In the genomic region with DNA sequence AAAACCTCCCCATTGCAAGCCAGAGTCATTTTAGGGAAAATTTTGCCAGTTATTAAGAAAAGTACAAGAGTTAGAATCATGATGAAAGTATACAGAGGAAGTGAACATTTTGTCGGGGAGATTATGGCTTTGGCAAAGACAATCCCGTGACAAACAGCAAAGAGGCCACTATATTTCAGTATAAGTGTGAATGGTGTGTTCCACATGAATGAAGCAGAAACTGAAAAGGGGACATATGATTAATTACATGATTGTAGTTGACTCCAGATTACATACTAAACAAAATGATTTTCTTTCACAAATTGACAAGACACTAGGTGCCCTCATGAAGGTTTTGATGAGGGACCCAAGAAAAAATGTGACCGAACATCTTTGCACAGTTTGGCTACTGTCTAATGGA, we compare ENCODE assay signal across 13 cellular contexts.
A peak's percentile ranks its signal among the peaks of the same experiment; 100 is the strongest.
DNase-seq lines count a peak whose midpoint lies in the region; ATAC-seq and TF ChIP-seq lines count a peak whose summit lies in the region.
"Had no signal": no experiment of that assay in that cellular context is flagged by ENCODE, and none has a peak within 500 bp of the region (broad histone marks: within the 10 kb centered on the region; RNA-seq: fewer than 3 reads in every experiment).

No MANE protein-coding gene starts in this region.

- in situ Hi-C loops in GM13976 (cut with MboI; ENCODE audit: low sequenced_read_pairs, unreplicated experiment), result no loop called here

- DNase-seq in GM13976 (ENCODE audit: low spot score), result peak; percentile 48
- DNase-seq in DMS79 treated with DMSO at 0.1 percent for 48 hours (lab: John Stamatoyannopoulos, UW), result no peak
- no peak for DNase-seq in foreskin melanocyte
- DNase-seq in Ammon's horn (ENCODE audit: low spot score), result no peak
- no peak for DNase-seq in D341Med (ENCODE audit: low spot score)
- DNase-seq: activated naive CD8-positive, alpha-beta T cell treated with anti-CD3 and anti-CD28 coated beads, Interleukin-2, amount 10 ng/mL, durations not matched to agents 7 days and 5 days; CD4-positive, alpha-beta memory T cell; naive thymus-derived CD8-positive, alpha-beta T cell; NCI-H2081 treated with DMSO at 0.1 percent for 48 hours had no signal

- no peak for TF ChIP-seq CTCF in GM13976 (IDR thresholded peaks at IDR 0.05; ENCODE audit: borderline replicate concordance, control extremely low read depth, extremely low read depth, insufficient read depth, missing control alignments)

- ATAC-seq in GM19043 (IDR thresholded peaks at IDR 0.05; ENCODE audit: low read depth, unreplicated experiment) (peak; percentile 55), HG02759 (IDR thresholded peaks at IDR 0.05; ENCODE audit: unreplicated experiment) (peak; percentile 74), HG03521 (IDR thresholded peaks at IDR 0.05; ENCODE audit: unreplicated experiment) (peak; percentile 62)
- ATAC-seq: naive thymus-derived CD8-positive, alpha-beta T cell; Panc1 had no signal
